In the genomic region with DNA sequence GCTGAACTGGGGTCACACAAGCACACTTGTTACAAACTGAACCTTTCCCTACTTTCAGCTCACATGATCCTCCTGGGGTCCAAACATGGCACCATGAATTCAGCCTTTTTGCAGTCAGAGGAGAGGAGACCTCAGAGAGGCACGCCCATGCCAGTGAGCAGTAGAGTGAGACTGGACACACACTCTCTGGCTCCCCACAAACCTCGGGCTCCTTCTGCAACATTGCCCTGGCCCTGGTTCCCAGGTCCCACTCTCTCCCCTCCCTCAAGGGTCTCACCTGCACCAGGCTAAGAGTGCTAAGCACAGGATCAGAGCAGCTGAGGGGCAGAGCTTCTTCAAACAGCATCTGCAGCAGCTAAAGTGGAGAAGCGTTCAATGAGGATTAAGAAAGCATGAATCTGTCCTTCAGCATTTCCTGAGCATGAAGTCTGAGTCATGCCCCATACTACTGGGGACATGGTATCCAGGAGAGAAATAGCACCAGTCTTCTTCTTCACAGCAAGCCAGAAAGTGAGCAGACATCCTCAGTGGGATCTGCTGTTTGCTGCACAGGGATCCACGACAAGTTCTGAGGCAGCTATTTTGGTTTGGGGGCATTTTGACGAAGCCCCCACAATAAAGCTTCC, we compare ENCODE assay signal across 10 cellular contexts. TPM values are rescaled to one million over a fixed set of nuclear protein-coding genes. Genes with fewer than 3 reads are reported as not detected.
DNase-seq lines count a peak whose midpoint lies in the region; TF ChIP-seq lines count a peak whose summit lies in the region.
"Had no signal": no experiment of that assay in that cellular context is flagged by ENCODE, and none has a peak within 500 bp of the region (broad histone marks: within the 10 kb centered on the region; RNA-seq: fewer than 3 reads in every experiment).

No MANE protein-coding gene starts in this region.

- no peak overlapping the region for H3K27ac Mint-ChIP-seq in activated T-helper 2 cell treated with anti-CD3 and anti-CD28 coated beads, Interferon-gamma antibody, Interleukin-2, Interleukin-4, amounts not matched to agents 10 μg/mL and 5 μg/mL and 100 μg/mL, durations not matched to agents 14 hours and 24 hours and 36 hours

- H3K27ac ChIP-seq in mammary epithelial cell (ENCODE audit: insufficient read depth, low read depth, low read length): no peak overlapping the region

- H3K27me3 ChIP-seq in mammary epithelial cell (ENCODE audit: insufficient read depth, low read length) (no peaks in the 10 kb centered on the region), skeletal muscle satellite cell (ENCODE audit: control insufficient read depth, insufficient read depth, low read length) (peaks cover 10% of the 10 kb centered on the region)

- H3K79me2 ChIP-seq in mammary epithelial cell (ENCODE audit: insufficient read depth, low read length): no peaks in the 10 kb centered on the region

- H3K4me3 Mint-ChIP-seq in activated T-helper 2 cell treated with anti-CD3 and anti-CD28 coated beads, Interferon-gamma antibody, Interleukin-2, Interleukin-4, amounts not matched to agents 10 μg/mL and 5 μg/mL and 100 μg/mL, durations not matched to agents 14 hours and 24 hours and 36 hours (ENCODE audit: low read depth): no peak overlapping the region

- in situ Hi-C loops in mammary epithelial cell (cut with MboI; ENCODE audit: low sequenced_read_pairs in 2 of 2): no loop called here

- H3K9me3 ChIP-seq in mammary epithelial cell (replicated peaks; ENCODE audit: insufficient read depth, low read length): no peaks in the 10 kb centered on the region
- no peaks in the 10 kb centered on the region for H3K9me3 ChIP-seq in skeletal muscle satellite cell (replicated peaks; ENCODE audit: low read length)

- dilution Hi-C loops in mammary epithelial cell (cut with HindIII; ENCODE audit: low sequenced_read_pairs): no loop called here

- WGBS in mammary epithelial cell (ENCODE audit: low coverage, missing lambda C conversion rate): 76% methylated on average over 5 of the region's 5 CpGs

- TF ChIP-seq CTCF in mammary epithelial cell (conservative IDR thresholded peaks at IDR 0.05 in 1 of 2, IDR thresholded peaks at IDR 0.05 in 1 of 2; ENCODE audit: extremely low read depth in 1 of 2, insufficient read depth in 1 of 2, low read depth in 1 of 2, low read length in 2 of 2): no peak

- CTCF ChIA-PET in mammary epithelial cell (lab: Charles Lee; ENCODE audit: low non-redundant PET): no interaction called here

- intact Hi-C loops in mammary epithelial cell (cut with micrococcal nuclease): loop anchor here (5.0 kb wide), 1 partner anchor 40 kb away; the partner anchor contains the start of gene CD14
- intact Hi-C loops in activated T-helper 2 cell treated with anti-CD3 and anti-CD28 coated beads, Interferon-gamma antibody, Interleukin-2, Interleukin-4, amounts not matched to agents 10 μg/mL and 5 μg/mL and 100 μg/mL, durations not matched to agents 14 hours and 24 hours and 36 hours (cut with micrococcal nuclease): no loop called here

- H3K4me1 ChIP-seq in mammary epithelial cell (ENCODE audit: insufficient read depth, low read length): peaks cover 32% of the 10 kb centered on the region
- H3K4me1 ChIP-seq in skeletal muscle satellite cell (ENCODE audit: control insufficient read depth, insufficient read depth, low read length): peaks cover 25% of the 10 kb centered on the region

- no peaks in the 10 kb centered on the region for H4K20me1 ChIP-seq in mammary epithelial cell (ENCODE audit: insufficient read depth, low read length)

- H3K36me3 Mint-ChIP-seq in activated T-helper 2 cell treated with anti-CD3 and anti-CD28 coated beads, Interferon-gamma antibody, Interleukin-2, Interleukin-4, amounts not matched to agents 10 μg/mL and 5 μg/mL and 100 μg/mL, durations not matched to agents 14 hours and 24 hours and 36 hours (ENCODE audit: low read depth): no peaks in the 10 kb centered on the region

- no peak overlapping the region for H3K9ac ChIP-seq in mammary epithelial cell (ENCODE audit: insufficient read depth, low read length)
- H3K9ac ChIP-seq in skeletal muscle satellite cell (ENCODE audit: low read depth, low read length): no peak overlapping the region

- no peaks in the 10 kb centered on the region for H3K9me3 Mint-ChIP-seq in activated T-helper 2 cell treated with anti-CD3 and anti-CD28 coated beads, Interferon-gamma antibody, Interleukin-2, Interleukin-4, amounts not matched to agents 10 μg/mL and 5 μg/mL and 100 μg/mL, durations not matched to agents 14 hours and 24 hours and 36 hours

- no peak overlapping the region for H3K4me3 ChIP-seq in mammary epithelial cell (replicated peaks in 1 of 3; ENCODE audit: insufficient read depth in 1 of 3, low read depth in 2 of 3, low read length in 3 of 3)
- H3K4me3 ChIP-seq in skeletal muscle satellite cell (ENCODE audit: low read length): no peak overlapping the region

- H3K27me3 Mint-ChIP-seq in activated T-helper 2 cell treated with anti-CD3 and anti-CD28 coated beads, Interferon-gamma antibody, Interleukin-2, Interleukin-4, amounts not matched to agents 10 μg/mL and 5 μg/mL and 100 μg/mL, durations not matched to agents 14 hours and 24 hours and 36 hours (ENCODE audit: low read depth): peaks cover 5% of the 10 kb centered on the region

- H3K4me1 Mint-ChIP-seq in activated T-helper 2 cell treated with anti-CD3 and anti-CD28 coated beads, Interferon-gamma antibody, Interleukin-2, Interleukin-4, amounts not matched to agents 10 μg/mL and 5 μg/mL and 100 μg/mL, durations not matched to agents 14 hours and 24 hours and 36 hours (ENCODE audit: low read depth): no peaks in the 10 kb centered on the region

- H3K36me3 ChIP-seq in mammary epithelial cell (ENCODE audit: insufficient read depth, low read length) (no peaks in the 10 kb centered on the region), skeletal muscle satellite cell (ENCODE audit: insufficient read depth, low read length) (no peaks in the 10 kb centered on the region)

- peak overlapping the region; percentile 19 for H2AFZ ChIP-seq in mammary epithelial cell (ENCODE audit: low read depth, low read length)

- DNase-seq in M059J (ENCODE audit: low read depth) (peak; percentile 70), mammary epithelial cell (peak; percentile 66), NCI-H510A treated with DMSO at 0.1 percent for 48 hours (lab: John Stamatoyannopoulos, UW) (no peak)
- DNase-seq in activated T-helper 2 cell treated with anti-CD3 and anti-CD28 coated beads, Interferon-gamma antibody, Interleukin-2, Interleukin-4, amounts not matched to agents 10 μg/mL and 5 μg/mL and 100 μg/mL, durations not matched to agents 14 hours and 24 hours and 36 hours (ENCODE audit: low spot score): no peak
- no peak for DNase-seq in activated naive CD4-positive, alpha-beta T cell (lab: John Stamatoyannopoulos, UW)
- DNase-seq: activated CD4-positive, alpha-beta T cell treated with anti-CD3 and anti-CD28 coated beads for 48 hours; anterior cingulate cortex; GDM1; midbrain had no signal

- BruUV-seq in mammary epithelial cell (replicated peaks; lab: Mats Ljungman, UMichigan): no TSS peak

- H3K4me2 ChIP-seq in mammary epithelial cell (ENCODE audit: insufficient read depth, low read depth, low read length): peak overlapping the region; percentile 40
- H3K4me2 ChIP-seq in skeletal muscle satellite cell (ENCODE audit: low read length): peak overlapping the region; percentile 21

RNA-seq across cellular contexts. Expression of gene SLC35A4, which starts 27.2 kb away (rescaled TPM):
- 29.4 and 33.5 TPM in 2 replicates for total RNA-seq in M059J (2014; rRNA removed; shearing (Covaris generic))
- total RNA-seq in mammary epithelial cell: 10 to 100 TPM; 24.0 to 62.2 TPM
- 89.7 TPM for polyA plus RNA-seq in mammary epithelial cell
- 193 TPM for polyA minus RNA-seq in mammary epithelial cell
- 15.7 and 19.7 TPM in 2 replicates for total RNA-seq in skeletal muscle satellite cell (2012; rRNA removed)
- 91.9 and 97.3 TPM in 2 replicates for total RNA-seq in activated T-helper 2 cell treated with anti-CD3 and anti-CD28 coated beads, Interferon-gamma antibody, Interleukin-2, Interleukin-4, amounts not matched to agents 10 μg/mL and 5 μg/mL and 100 μg/mL, durations not matched to agents 14 hours and 24 hours and 36 hours

RNA-seq across cellular contexts. Expression of gene APBB3, which starts 27.5 kb away (rescaled TPM):
- total RNA-seq in M059J (2014; rRNA removed; shearing (Covaris generic)): 0.54 and 3.4 TPM in 2 replicates
- 10 to 100 TPM; 12.2 to 18.4 TPM for total RNA-seq in mammary epithelial cell
- polyA plus RNA-seq in mammary epithelial cell: 6.4 TPM
- polyA minus RNA-seq in mammary epithelial cell: 3.4 TPM
- total RNA-seq in skeletal muscle satellite cell (2012; rRNA removed): 9.9 and 16.4 TPM in 2 replicates
- 15.1 and 17.9 TPM in 2 replicates for total RNA-seq in activated T-helper 2 cell treated with anti-CD3 and anti-CD28 coated beads, Interferon-gamma antibody, Interleukin-2, Interleukin-4, amounts not matched to agents 10 μg/mL and 5 μg/mL and 100 μg/mL, durations not matched to agents 14 hours and 24 hours and 36 hours

RNA-seq across cellular contexts. Expression of gene SRA1, which starts 34.6 kb away (rescaled TPM):
- total RNA-seq in M059J (2014; rRNA removed; shearing (Covaris generic)): 48.5 and 55.9 TPM in 2 replicates
- total RNA-seq in mammary epithelial cell: 10 to 100 TPM; 20.8 to 47.7 TPM
- 39.4 TPM for polyA plus RNA-seq in mammary epithelial cell
- polyA minus RNA-seq in mammary epithelial cell: 19.3 TPM
- total RNA-seq in skeletal muscle satellite cell (2012; rRNA removed): 45.6 and 46.3 TPM in 2 replicates
- total RNA-seq in activated T-helper 2 cell treated with anti-CD3 and anti-CD28 coated beads, Interferon-gamma antibody, Interleukin-2, Interleukin-4, amounts not matched to agents 10 μg/mL and 5 μg/mL and 100 μg/mL, durations not matched to agents 14 hours and 24 hours and 36 hours: 45.9 and 48.2 TPM in 2 replicates

RNA-seq across cellular contexts. Expression of gene CD14, which starts 41.1 kb away (rescaled TPM):
- 0.47 TPM in 1 of 2 replicates, not detected in the other for total RNA-seq in M059J (2014; rRNA removed; shearing (Covaris generic))
- 1 to 10 TPM in 1 of 2 donors, under 1 TPM in 1; 0.83 to 2.4 TPM for total RNA-seq in mammary epithelial cell
- polyA plus RNA-seq in mammary epithelial cell: 1.5 TPM
- 4.0 TPM for polyA minus RNA-seq in mammary epithelial cell
- 0.51 and 0.66 TPM in 2 replicates for total RNA-seq in skeletal muscle satellite cell (2012; rRNA removed)
- total RNA-seq in activated T-helper 2 cell treated with anti-CD3 and anti-CD28 coated beads, Interferon-gamma antibody, Interleukin-2, Interleukin-4, amounts not matched to agents 10 μg/mL and 5 μg/mL and 100 μg/mL, durations not matched to agents 14 hours and 24 hours and 36 hours: 0.39 TPM in 2 replicates

RNA-seq across cellular contexts. Expression of gene EIF4EBP3, which starts 44.4 kb away (rescaled TPM):
- not detected in 2 replicates for total RNA-seq in M059J (2014; rRNA removed; shearing (Covaris generic))
- total RNA-seq in mammary epithelial cell: 1 to 10 TPM; 1.8 to 6.0 TPM
- polyA plus RNA-seq in mammary epithelial cell: 2.8 TPM
- polyA minus RNA-seq in mammary epithelial cell: not detected
- total RNA-seq in skeletal muscle satellite cell (2012; rRNA removed): 2.0 TPM in 1 of 2 replicates, not detected in the other
- total RNA-seq in activated T-helper 2 cell treated with anti-CD3 and anti-CD28 coated beads, Interferon-gamma antibody, Interleukin-2, Interleukin-4, amounts not matched to agents 10 μg/mL and 5 μg/mL and 100 μg/mL, durations not matched to agents 14 hours and 24 hours and 36 hours: 9.2 and 15.0 TPM in 2 replicates

Comparison
In these comparisons a context has a peak if more than half of its experiments do, and no peak if none do; other contexts are left out.
1. DNase-seq: peak in M059J (single experiment) and mammary epithelial cell (single experiment); none in activated T-helper 2 cell treated with anti-CD3 and anti-CD28 coated beads, Interferon-gamma antibody, Interleukin-2, Interleukin-4, amounts not matched to agents 10 μg/mL and 5 μg/mL and 100 μg/mL, durations not matched to agents 14 hours and 24 hours and 36 hours (single experiment), NCI-H510A treated with DMSO at 0.1 percent for 48 hours (single experiment) and activated naive CD4-positive, alpha-beta T cell (0 of 4).